ENCODE assay signal across 22 cellular contexts in the genomic region with DNA sequence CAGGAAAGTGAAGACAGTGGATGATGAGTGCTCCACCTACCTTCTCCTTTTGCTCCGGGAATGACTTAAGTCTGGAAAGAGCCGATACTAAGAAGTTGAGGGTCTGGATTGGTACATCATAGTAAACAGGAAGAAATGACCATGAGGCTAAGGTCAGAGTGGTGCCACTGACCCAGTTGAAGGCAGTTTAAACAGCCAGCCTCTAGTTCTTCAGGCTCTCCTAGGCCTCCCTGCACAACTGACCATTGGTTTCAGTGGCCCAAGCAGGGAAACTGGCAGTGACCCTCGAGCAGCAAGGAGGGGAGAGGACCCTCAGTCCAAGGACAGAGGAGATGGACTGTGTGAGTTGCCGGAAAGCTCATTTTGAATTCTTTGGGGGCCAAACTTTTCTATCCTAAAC.
A peak's percentile ranks its signal among the peaks of the same experiment; 100 is the strongest.
DNase-seq lines count a peak whose midpoint lies in the region; ATAC-seq and TF ChIP-seq lines count a peak whose summit lies in the region.
"Had no signal": no experiment of that assay in that cellular context is flagged by ENCODE, and none has a peak within 500 bp of the region (broad histone marks: within the 10 kb centered on the region; RNA-seq: fewer than 3 reads in every experiment).

No MANE protein-coding gene starts in this region.

- H3K9me3 ChIP-seq in SK-N-SH (no peaks in the 10 kb centered on the region), mucosa of descending colon (no peaks in the 10 kb centered on the region)
- H3K9me3 ChIP-seq: BLaER1 had no signal

- H3K27ac Mint-ChIP-seq in naive B cell: peak overlapping the region in 4 of 6 donors; percentile 62 to 91 (median 70)
- peak overlapping the region in 1 of 2 donors; percentile 72 for H3K27ac Mint-ChIP-seq in stimulated activated naive CD8-positive, alpha-beta T cell treated with anti-CD3 and anti-CD28 coated beads, Interleukin-15, amount 100 ng/mL, for 72 hours
- H3K27ac Mint-ChIP-seq: activated CD8-positive, alpha-beta T cell treated with anti-CD3 and anti-CD28 coated beads for 36 hours; activated naive CD4-positive, alpha-beta T cell treated with anti-CD3 and anti-CD28 coated beads for 36 hours; activated T-cell treated with anti-CD3 and anti-CD28 coated beads, Interleukin-2, amount 50 U/mL, for 24 hours had no signal

- H3K27me3 Mint-ChIP-seq in naive B cell: no peaks in the 10 kb centered on the region
- H3K27me3 Mint-ChIP-seq in stimulated activated naive CD8-positive, alpha-beta T cell treated with anti-CD3 and anti-CD28 coated beads, Interleukin-15, amount 100 ng/mL, for 72 hours: no peaks in the 10 kb centered on the region
- H3K27me3 Mint-ChIP-seq: activated CD8-positive, alpha-beta T cell treated with anti-CD3 and anti-CD28 coated beads for 36 hours; activated T-cell treated with anti-CD3 and anti-CD28 coated beads, Interleukin-2, amount 50 U/mL, for 24 hours had no signal

- H3K9me2 ChIP-seq in SK-N-SH: no peaks in the 10 kb centered on the region

- peaks cover 99% of the 10 kb centered on the region for H4K20me1 ChIP-seq in SK-N-SH (ENCODE audit: insufficient read depth)

- CTCF ChIA-PET in SK-N-SH (lab: Yijun Ruan, JAX): interaction anchor here (0.8 to 4.2 kb wide), 6 partner anchors 10 to 429 kb away, joined by 3 to 37 read pairs (median 4); partner anchors contain the start of gene CREG2

- H3K4me1 Mint-ChIP-seq in naive B cell: peaks cover 74 to 92% (median 85%) of the 10 kb centered on the region in 3 donors
- peaks cover 83% of the 10 kb centered on the region for H3K4me1 Mint-ChIP-seq in stimulated activated naive CD8-positive, alpha-beta T cell treated with anti-CD3 and anti-CD28 coated beads, Interleukin-15, amount 100 ng/mL, for 72 hours

- no peak overlapping the region for H2AFZ ChIP-seq in SK-N-SH (ENCODE audit: low read depth)

- H3F3A ChIP-seq in SK-N-SH (replicated peaks; ENCODE audit: insufficient read depth): peaks cover 15% of the 10 kb centered on the region

- no peak for TF ChIP-seq EP300 in SK-N-SH (IDR thresholded peaks at IDR 0.05; ENCODE audit: borderline replicate concordance in 1 of 2, low read depth in 1 of 2, low read length in 1 of 2)

- no peak overlapping the region for H3K9ac ChIP-seq in SK-N-SH
- H3K9ac ChIP-seq: BLaER1, KMS-11 had no signal

- no peak for TF ChIP-seq CTCF in SK-N-SH (IDR thresholded peaks at IDR 0.05)
- no peak for TF ChIP-seq CTCF in dorsolateral prefrontal cortex (IDR thresholded peaks at IDR 0.05 in 54 of 56, conservative IDR thresholded peaks at IDR 0.05 in 2 of 56; ENCODE audit: low read depth in 1 of 56, partially characterized antibody in 56 of 56)
- no peak for TF ChIP-seq CTCF in mucosa of descending colon (IDR thresholded peaks at IDR 0.05)

- ATAC-seq in SK-N-SH treated with all-trans-retinoic acid at 6 μM for 48 hours (no peak), naive B cell (ENCODE audit: low read depth in 2 of 2) (no peak), mucosa of descending colon (no peak)
- no peak for ATAC-seq in stimulated activated naive CD8-positive, alpha-beta T cell treated with anti-CD3 and anti-CD28 coated beads, Interleukin-15, amount 100 ng/mL, for 72 hours
- ATAC-seq: activated CD8-positive, alpha-beta T cell treated with anti-CD3 and anti-CD28 coated beads for 36 hours; GM12878 had no signal

- H3K27me3 ChIP-seq in SK-N-SH (ENCODE audit: insufficient read depth) (no peaks in the 10 kb centered on the region), dorsolateral prefrontal cortex (no peaks in the 10 kb centered on the region)
- H3K27me3 ChIP-seq: BLaER1 had no signal

- intact Hi-C loops in dorsolateral prefrontal cortex (cut with DNase I): loop anchor here in 1 of 2 donors (5.0 kb wide), 1 partner anchor 119 kb away; the partner anchor contains the start of gene MAP4K4
- intact Hi-C loops in mucosa of descending colon (cut with DNase I, micrococcal nuclease): no loop called here

- peak overlapping the region in 2 of 8 donors; percentile 8 to 63 for H3K4me3 Mint-ChIP-seq in naive B cell
- no peak overlapping the region for H3K4me3 Mint-ChIP-seq in stimulated activated naive CD8-positive, alpha-beta T cell treated with anti-CD3 and anti-CD28 coated beads, Interleukin-15, amount 100 ng/mL, for 72 hours
- H3K4me3 Mint-ChIP-seq: activated CD8-positive, alpha-beta T cell treated with anti-CD3 and anti-CD28 coated beads for 36 hours; activated naive CD4-positive, alpha-beta T cell treated with anti-CD3 and anti-CD28 coated beads for 36 hours; activated T-cell treated with anti-CD3 and anti-CD28 coated beads, Interleukin-2, amount 50 U/mL, for 24 hours had no signal

- DNase-seq in SK-N-SH: no peak
- DNase-seq in dorsolateral prefrontal cortex: no peak
- no peak for DNase-seq in naive B cell
- no peak for DNase-seq in medulla oblongata (ENCODE audit: extremely low spot score)
- DNase-seq in mucosa of descending colon: no peak
- DNase-seq in stimulated activated naive CD8-positive, alpha-beta T cell treated with anti-CD3 and anti-CD28 coated beads, Interleukin-15, amount 100 ng/mL, for 72 hours: no peak
- DNase-seq: activated CD8-positive, alpha-beta T cell treated with anti-CD3 and anti-CD28 coated beads for 36 hours; activated naive CD4-positive, alpha-beta T cell treated with anti-CD3 and anti-CD28 coated beads for 36 hours; activated T-cell treated with anti-CD3 and anti-CD28 coated beads, Interleukin-2, amount 50 U/mL, for 24 hours; DMS153; effector memory CD4-positive, alpha-beta T cell; GF-D8; midbrain; NCI-H1048; NCI-H524; WERI-Rb-1 had no signal

- peaks cover 0 to 3% of the 10 kb centered on the region in 2 experiments for H3K36me3 ChIP-seq in SK-N-SH (replicated peaks in 1 of 2; ENCODE audit: control insufficient read depth in 1 of 2, insufficient read depth in 2 of 2, low read length in 1 of 2)
- H3K36me3 ChIP-seq in mucosa of descending colon (ENCODE audit: low read depth): no peaks in the 10 kb centered on the region
- H3K36me3 ChIP-seq: WERI-Rb-1 had no signal

- POLR2A ChIA-PET in SK-N-SH (lab: Yijun Ruan, JAX): no interaction called here

- peaks cover 0 to 2% of the 10 kb centered on the region in 2 donors for H3K36me3 Mint-ChIP-seq in naive B cell

- TF ChIP-seq RAD21 in SK-N-SH (IDR thresholded peaks at IDR 0.05; ENCODE audit: low read length): no peak

- H3K9me3 Mint-ChIP-seq in naive B cell: no peaks in the 10 kb centered on the region
- no peaks in the 10 kb centered on the region for H3K9me3 Mint-ChIP-seq in stimulated activated naive CD8-positive, alpha-beta T cell treated with anti-CD3 and anti-CD28 coated beads, Interleukin-15, amount 100 ng/mL, for 72 hours
- H3K9me3 Mint-ChIP-seq: activated CD8-positive, alpha-beta T cell treated with anti-CD3 and anti-CD28 coated beads for 36 hours; activated naive CD4-positive, alpha-beta T cell treated with anti-CD3 and anti-CD28 coated beads for 36 hours; activated T-cell treated with anti-CD3 and anti-CD28 coated beads, Interleukin-2, amount 50 U/mL, for 24 hours had no signal

- H3K4me1 ChIP-seq in SK-N-SH (ENCODE audit: control insufficient read depth in 1 of 2, insufficient read depth in 2 of 2, low read depth in 1 of 2, low read length in 1 of 2) (peaks cover 39 to 49% of the 10 kb centered on the region in 2 experiments), mucosa of descending colon (ENCODE audit: low read depth) (peaks cover 6% of the 10 kb centered on the region)

- H3K4me3 ChIP-seq in SK-N-SH (ENCODE audit: low read depth in 2 of 2, low read length in 1 of 2) (no peak overlapping the region), dorsolateral prefrontal cortex (no peak overlapping the region), mucosa of descending colon (no peak overlapping the region)
- H3K4me3 ChIP-seq: BLaER1, GM12878 had no signal

- peaks cover 100% of the 10 kb centered on the region for H3K79me2 ChIP-seq in SK-N-SH (ENCODE audit: insufficient read depth)

- H3K27ac ChIP-seq in SK-N-SH (ENCODE audit: low read depth in 2 of 2, low read length in 1 of 2) (peak overlapping the region; percentile 18 to 50; a peak in 2 of 4 replicates), dorsolateral prefrontal cortex (peak overlapping the region in 56 of 59 donors; percentile 22 to 96 (median 88)), temporal lobe (ENCODE audit: low read depth, low read length) (peak overlapping the region; percentile 36)
- H3K27ac ChIP-seq: 22Rv1, BLaER1, KMS-11, WERI-Rb-1 had no signal

- peak overlapping the region; percentile 47; the same call in 1 of the 2 replicates for H3K4me2 ChIP-seq in SK-N-SH
- H3K4me2 ChIP-seq: BLaER1, KMS-11 had no signal

- WGBS in SK-N-SH (ENCODE audit: low lambda C conversion rate): 100% methylated on average over 3 of the region's 4 CpGs

TF ChIP-seq in SK-N-SH, 30 proteins besides CTCF, POLR2A, EP300 and RAD21 (continues in another document):
- TF ChIP-seq RFX5 (IDR thresholded peaks at IDR 0.05; ENCODE audit: low read length): no peak

TF ChIP-seq in SK-N-SH treated with all-trans-retinoic acid at 6 μM for 48 hours, 23 proteins besides CTCF, POLR2A, EP300 and RAD21 (continues in another document):
- no peak for TF ChIP-seq ESRRG (CRISPR knock-in tag; IDR thresholded peaks at IDR 0.05)
- no peak for TF ChIP-seq PATZ1 (CRISPR knock-in tag; IDR thresholded peaks at IDR 0.05; ENCODE audit: borderline replicate concordance)
- no peak for TF ChIP-seq ARNTL (CRISPR knock-in tag; IDR thresholded peaks at IDR 0.05; ENCODE audit: borderline replicate concordance, low read depth)

Comparison
In these comparisons a context has a peak if more than half of its experiments do, and no peak if none do; other contexts are left out.
1. H3K27ac ChIP-seq: peak in every context shown above with its lines; median percentile 88 in dorsolateral prefrontal cortex; 36 in temporal lobe; 34 in SK-N-SH.